10 cellular contexts compared by ENCODE assay signal in genomic region chr9:137026828-137027227, GRCh38. TPM values are rescaled to one million over a fixed set of nuclear protein-coding genes. Genes with fewer than 3 reads are reported as not detected.
DNase-seq lines count a peak whose midpoint lies in the region; ATAC-seq and TF ChIP-seq lines count a peak whose summit lies in the region.
"Had no signal": no experiment of that assay in that cellular context is flagged by ENCODE, and none has a peak within 500 bp of the region (broad histone marks: within the 10 kb centered on the region; RNA-seq: fewer than 3 reads in every experiment).

No MANE protein-coding gene starts in this region.

- peak overlapping the region in 1 of 2 donors; percentile 10 for H3K9ac ChIP-seq in liver (ENCODE audit: low read depth in 1 of 2, low read length in 2 of 2)

- CTCF ChIA-PET in activated naive CD4-positive, alpha-beta T cell treated with anti-CD3 and anti-CD28 coated beads, Interleukin-2, amount 10 ng/mL, durations not matched to agents 7 days and 5 days (lab: Charles Lee) = interaction anchor here (1.0 to 2.7 kb wide), 6 partner anchors 8 to 79 kb away, joined by 3 to 13 read pairs (median 4); partner anchors contain the start of gene NPDC1

- peaks cover 32% of the 10 kb centered on the region for H3K27me3 Mint-ChIP-seq in activated naive CD4-positive, alpha-beta T cell treated with anti-CD3 and anti-CD28 coated beads, Interleukin-2, amount 10 ng/mL, durations not matched to agents 7 days and 5 days
- H3K27me3 Mint-ChIP-seq in activated T-cell treated with anti-CD3 and anti-CD28 coated beads, Interleukin-2, amount 50 U/mL, for 4 hours (ENCODE audit: low read depth) = no peaks in the 10 kb centered on the region

- H3K4me1 Mint-ChIP-seq in activated naive CD4-positive, alpha-beta T cell treated with anti-CD3 and anti-CD28 coated beads, Interleukin-2, amount 10 ng/mL, durations not matched to agents 7 days and 5 days = peaks cover 40% of the 10 kb centered on the region
- peaks cover 34% of the 10 kb centered on the region for H3K4me1 Mint-ChIP-seq in activated T-cell treated with anti-CD3 and anti-CD28 coated beads, Interleukin-2, amount 50 U/mL, for 4 hours (ENCODE audit: low read depth)

- H3K36me3 ChIP-seq in liver (ENCODE audit: control insufficient read depth in 4 of 4, insufficient read depth in 3 of 4, low read depth in 1 of 4, low read length in 3 of 4) = no peaks in the 10 kb centered on the region
- H3K36me3 ChIP-seq in adrenal gland (replicated peaks in 1 of 2) = no peaks in the 10 kb centered on the region

- H3K27me3 ChIP-seq in liver (ENCODE audit: control insufficient read depth in 4 of 4, insufficient read depth in 4 of 4, low read length in 3 of 4) (no peaks in the 10 kb centered on the region), adrenal gland (no peaks in the 10 kb centered on the region)

- H3K27ac ChIP-seq in liver (ENCODE audit: low read depth in 1 of 2, low read length in 2 of 2) (peak overlapping the region; percentile 43 to 71), temporal lobe (ENCODE audit: low read depth, low read length) (peak overlapping the region; percentile 100), adrenal gland (peak overlapping the region in 1 of 5 donors; percentile 54)

- H3K36me3 Mint-ChIP-seq in activated naive CD4-positive, alpha-beta T cell treated with anti-CD3 and anti-CD28 coated beads, Interleukin-2, amount 10 ng/mL, durations not matched to agents 7 days and 5 days = no peaks in the 10 kb centered on the region
- no peaks in the 10 kb centered on the region for H3K36me3 Mint-ChIP-seq in activated T-cell treated with anti-CD3 and anti-CD28 coated beads, Interleukin-2, amount 50 U/mL, for 4 hours (ENCODE audit: insufficient read depth)

- TF ChIP-seq RAD21 in liver (IDR thresholded peaks at IDR 0.05) = no peak

- H3K4me3 ChIP-seq in liver (ENCODE audit: low read depth in 1 of 3, low read length in 3 of 3) (peak overlapping the region in 2 of 3 donors; percentile 58 to 72), adrenal gland (peak overlapping the region in 1 of 4 donors; percentile 61)

- peak in 1 of 2 donors; percentile 28 for TF ChIP-seq POLR2A in adrenal gland (IDR thresholded peaks at IDR 0.05)

- ATAC-seq in activated T-cell treated with anti-CD3 and anti-CD28 coated beads, Interleukin-2, amount 50 U/mL, for 4 hours = no peak
- ATAC-seq in GM21529 (IDR thresholded peaks at IDR 0.05; ENCODE audit: unreplicated experiment) = no peak

- H3K27ac Mint-ChIP-seq in activated naive CD4-positive, alpha-beta T cell treated with anti-CD3 and anti-CD28 coated beads, Interleukin-2, amount 10 ng/mL, durations not matched to agents 7 days and 5 days = no peak overlapping the region

- H3K9me3 ChIP-seq in liver (ENCODE audit: control insufficient read depth in 4 of 4, low read length in 3 of 4) = no peaks in the 10 kb centered on the region
- no peaks in the 10 kb centered on the region for H3K9me3 ChIP-seq in adrenal gland (replicated peaks in 1 of 3)

- H3K4me1 ChIP-seq in liver (ENCODE audit: control insufficient read depth in 4 of 4, insufficient read depth in 4 of 4, low read length in 3 of 4) (peaks cover 39 to 71% (median 54%) of the 10 kb centered on the region in 4 donors), adrenal gland (replicated peaks in 1 of 2) (peaks cover 9 to 27% of the 10 kb centered on the region in 2 donors)

- intact Hi-C loops in adrenal gland (cut with DNase I) = loop anchor here in 1 of 2 donors (5.0 kb wide), 1 partner anchor 75 kb away; the partner anchor contains the start of gene LCN12

- WGBS in liver = 36% methylated on average over 4 of the region's 4 CpGs
- 81 to 90% (median 83%) methylated on average over 1 to 4 of the region's 4 CpGs; no CpG with 5 or more reads in 1 of the 4 donors for WGBS in adrenal gland, 4 donors

- no peak for TF ChIP-seq CTCF in liver (IDR thresholded peaks at IDR 0.05; ENCODE audit: low read depth, low read length, missing input control)
- no peak for TF ChIP-seq CTCF in adrenal gland (IDR thresholded peaks at IDR 0.05)

- no peak for DNase-seq in activated naive CD4-positive, alpha-beta T cell treated with anti-CD3 and anti-CD28 coated beads, Interleukin-2, amount 10 ng/mL, durations not matched to agents 7 days and 5 days
- no peak for DNase-seq in activated naive CD4-positive, alpha-beta T cell (lab: John Stamatoyannopoulos, UW)
- DNase-seq in activated T-cell treated with anti-CD3 and anti-CD28 coated beads, Interleukin-2, amount 50 U/mL, for 4 hours = no peak
- DNase-seq in adrenal gland (no peak), hepatic stellate cell (ENCODE audit: low spot score) (no peak)
- DNase-seq: dermis blood vessel endothelial cell, DMS79 treated with DMSO at 0.1 percent for 48 hours had no signal

- H3K9me3 Mint-ChIP-seq in activated naive CD4-positive, alpha-beta T cell treated with anti-CD3 and anti-CD28 coated beads, Interleukin-2, amount 10 ng/mL, durations not matched to agents 7 days and 5 days = no peaks in the 10 kb centered on the region
- H3K9me3 Mint-ChIP-seq in activated T-cell treated with anti-CD3 and anti-CD28 coated beads, Interleukin-2, amount 50 U/mL, for 4 hours = no peaks in the 10 kb centered on the region

- H3K4me3 Mint-ChIP-seq in activated naive CD4-positive, alpha-beta T cell treated with anti-CD3 and anti-CD28 coated beads, Interleukin-2, amount 10 ng/mL, durations not matched to agents 7 days and 5 days = peak overlapping the region; percentile 74
- H3K4me3 Mint-ChIP-seq in activated T-cell treated with anti-CD3 and anti-CD28 coated beads, Interleukin-2, amount 50 U/mL, for 4 hours = peak overlapping the region; percentile 78

TF ChIP-seq in liver, 16 proteins besides CTCF, POLR2A, EP300 and RAD21:
- TF ChIP-seq REST (IDR thresholded peaks at IDR 0.05) (no peak), RXRA (IDR thresholded peaks at IDR 0.05) (peak in 1 of 2 donors; percentile 4), FOXA1 (IDR thresholded peaks at IDR 0.05) (no peak), YY1 (IDR thresholded peaks at IDR 0.05) (peak; percentile 25), ATF3 (IDR thresholded peaks at IDR 0.05) (no peak)

RNA-seq across cellular contexts. Expression of gene ABCA2, which starts 1.2 kb away (rescaled TPM):
- total RNA-seq in activated T-cell treated with anti-CD3 and anti-CD28 coated beads, Interleukin-2, amount 50 U/mL, for 4 hours = 10 to 100 TPM in 2 of 3 donors, 1 to 10 TPM in 1; 9.1 to 15.3 (median 14.3) TPM
- total RNA-seq in liver (10 to 100 TPM in 1 of 2 donors, 1 to 10 TPM in 1; 2.9 to 15.2 TPM), temporal lobe (25.8 TPM), adrenal gland (10 to 100 TPM; 25.2 to 54.4 (median 31.5) TPM)
- polyA plus RNA-seq in liver (10 to 100 TPM in 1 of 2 donors, 1 to 10 TPM in 1; 9.5 to 15.1 TPM), adrenal gland (100 to 1,000 TPM in 1 of 3 donors, 10 to 100 TPM in 2; 13.6 to 150 (median 69.8) TPM)

RNA-seq across cellular contexts. Expression of gene FUT7, which starts 5.1 kb away (rescaled TPM):
- 1 to 10 TPM in 1 of 3 donors, under 1 TPM in 2; 0.74 to 2.4 (median 0.81) TPM for total RNA-seq in activated T-cell treated with anti-CD3 and anti-CD28 coated beads, Interleukin-2, amount 50 U/mL, for 4 hours
- under 1 TPM; 0.37 to 0.67 TPM for total RNA-seq in liver
- polyA plus RNA-seq in liver = under 1 TPM in 1 of 2 donors, not detected in 1; 0.14 TPM
- not detected for total RNA-seq in temporal lobe
- total RNA-seq in adrenal gland = under 1 TPM in 5 of 8 donors, not detected in 3; 0.11 to 0.69 (median 0.21) TPM
- under 1 TPM in 2 of 3 donors, not detected in 1; 0.16 to 0.17 TPM for polyA plus RNA-seq in adrenal gland
- total RNA-seq: dermis blood vessel endothelial cell had no signal

RNA-seq across cellular contexts. Expression of gene NPDC1, which starts 19.1 kb away (rescaled TPM):
- total RNA-seq in activated T-cell treated with anti-CD3 and anti-CD28 coated beads, Interleukin-2, amount 50 U/mL, for 4 hours = 10 to 100 TPM; 15.1 to 33.0 (median 23.2) TPM
- total RNA-seq in liver = 1 to 10 TPM; 2.7 to 5.6 TPM
- 10 to 100 TPM in 1 of 2 donors, 1 to 10 TPM in 1; 9.0 to 14.5 TPM for polyA plus RNA-seq in liver
- total RNA-seq in temporal lobe = 24.6 TPM
- total RNA-seq in adrenal gland = 10 to 100 TPM; 17.8 to 77.1 (median 43.3) TPM
- 100 to 1,000 TPM in 2 of 3 donors, 1 to 10 TPM in 1; 5.1 to 311 (median 194) TPM for polyA plus RNA-seq in adrenal gland

RNA-seq across cellular contexts. Expression of gene ENTPD2, which starts 27.0 kb away (rescaled TPM):
- total RNA-seq in activated T-cell treated with anti-CD3 and anti-CD28 coated beads, Interleukin-2, amount 50 U/mL, for 4 hours = under 1 TPM in 1 of 3 donors, not detected in 2; 0.34 TPM
- total RNA-seq in liver (under 1 TPM; 0.09 to 0.25 TPM), temporal lobe (0.25 TPM), adrenal gland (under 1 TPM in 3 of 8 donors, not detected in 5; 0.28 to 0.53 (median 0.28) TPM)
- polyA plus RNA-seq in liver (under 1 TPM; 0.17 to 0.40 TPM), adrenal gland (1 to 10 TPM in 2 of 3 donors, not detected in 1; 1.6 to 1.7 TPM)
- total RNA-seq: dermis blood vessel endothelial cell had no signal

RNA-seq across cellular contexts. Expression of gene CLIC3, which starts 30.5 kb away (rescaled TPM):
- total RNA-seq in activated T-cell treated with anti-CD3 and anti-CD28 coated beads, Interleukin-2, amount 50 U/mL, for 4 hours = under 1 TPM in 2 of 3 donors, not detected in 1; 0.18 to 0.54 TPM
- total RNA-seq in liver = under 1 TPM; 0.33 to 0.42 TPM
- under 1 TPM; 0.38 to 0.83 TPM for polyA plus RNA-seq in liver
- total RNA-seq in temporal lobe = not detected
- total RNA-seq in adrenal gland = 1 to 10 TPM in 2 of 8 donors, under 1 TPM in 4, not detected in 2; 0.67 to 1.3 (median 0.86) TPM
- 1 to 10 TPM in 2 of 3 donors, not detected in 1; 3.8 to 6.4 TPM for polyA plus RNA-seq in adrenal gland
- total RNA-seq: dermis blood vessel endothelial cell had no signal
